8 cellular contexts compared by ENCODE assay signal in genomic region chr11:83193315-83194283, GRCh38. TPM values are rescaled to one million over a fixed set of nuclear protein-coding genes. Genes with fewer than 3 reads are reported as not detected.
DNase-seq lines count a peak whose midpoint lies in the region; ATAC-seq and TF ChIP-seq lines count a peak whose summit lies in the region.

TSS of gene ANKRD42 (plus strand) at chr11:83193712. CDS start at chr11:83194671, 959 bp downstream.

- peak; percentile 96 for DNase-seq in AG20443 (ENCODE audit: low spot score)
- peak; percentile 86 for DNase-seq in NCI-H460 (ENCODE audit: extremely low read depth, low read depth)
- DNase-seq in activated CD4-positive, alpha-beta T cell treated with anti-CD3 and anti-CD28 coated beads for 24 hours (ENCODE audit: low read depth in 2 of 2): peak; percentile 72 to 80
- DNase-seq in choroid plexus epithelial cell (ENCODE audit: low read depth): peak; percentile 97
- peak; percentile 96 for DNase-seq in kidney tubule cell (ENCODE audit: low spot score)
- peak; percentile 78 to 82 (median 80) for DNase-seq in stimulated activated CD4-positive, alpha-beta T cell treated with anti-CD3 and anti-CD28 coated beads, Interleukin-1b, Interleukin-23, amount 100 ng/mL, for 24 hours (ENCODE audit: low read depth in 4 of 4, low spot score in 1 of 4)

- ATAC-seq in GM19043 (IDR thresholded peaks at IDR 0.05; ENCODE audit: low read depth, unreplicated experiment) (peak; percentile 92), HG03378 (IDR thresholded peaks at IDR 0.05; ENCODE audit: unreplicated experiment) (peak; percentile 90)

- H3K4me3 ChIP-seq in choroid plexus epithelial cell (ENCODE audit: low read depth, low read length): peak within 1 kb of the TSS; percentile 69

- TF ChIP-seq CTCF in choroid plexus epithelial cell (conservative IDR thresholded peaks at IDR 0.05; ENCODE audit: low read depth, low read length): no peak

RNA-seq across cellular contexts. Expression of gene ANKRD42, which starts in this region (rescaled TPM):
- 5.9 and 8.4 TPM in 2 replicates for total RNA-seq in NCI-H460 (2014; rRNA removed; shearing (Covaris generic))
- polyA plus RNA-seq in NCI-H460 (2014; cell fraction: nucleus; rRNA removed): 6.3 and 6.8 TPM in 2 replicates

Comparison
In these comparisons a context has a peak if more than half of its experiments do, and no peak if none do; other contexts are left out.
1. Peak in every context shown above with its lines: DNase-seq, ATAC-seq and H3K4me3 ChIP-seq.